ENCODE assay signal across 1 cellular context in the genomic region with DNA sequence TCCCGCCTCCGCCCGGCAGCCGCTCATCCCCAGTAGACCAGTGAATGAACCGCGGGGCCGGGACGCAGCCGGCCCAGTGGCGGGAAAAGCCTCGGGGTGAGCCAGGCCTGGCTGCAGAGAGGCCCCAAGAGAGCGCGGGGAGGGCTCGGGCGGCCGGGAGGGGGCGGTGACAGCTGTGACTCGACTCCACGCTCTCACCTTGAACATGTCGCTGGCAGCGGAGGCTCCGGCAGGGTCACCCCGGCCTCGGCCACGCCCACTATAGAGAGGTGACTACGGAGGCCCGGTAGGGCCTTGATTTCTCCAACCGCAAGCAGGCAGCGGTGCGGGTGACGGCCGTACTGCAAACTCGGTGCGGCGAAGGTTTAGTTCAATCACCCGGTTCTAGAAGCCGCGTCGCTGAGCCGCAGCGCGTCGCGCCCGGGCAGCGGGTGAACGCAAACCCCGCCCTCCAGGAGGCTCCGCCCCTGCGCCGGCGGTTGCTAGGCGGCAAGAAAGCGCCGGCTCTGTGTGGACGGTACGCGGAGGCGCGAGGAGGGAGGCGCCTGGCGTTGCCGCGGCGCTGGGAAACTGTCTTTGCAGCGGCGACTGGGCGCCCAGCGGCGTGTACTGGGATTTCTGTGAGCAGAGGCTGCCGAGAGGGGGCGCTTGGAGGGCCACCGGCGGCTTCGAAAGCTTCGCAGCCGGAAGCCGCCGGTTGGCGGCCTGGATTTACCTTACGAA.
TF ChIP-seq lines count a peak whose summit lies in the region.

Gene APOO (minus strand): TSS at position 443 of the 723 bp plus-strand sequence. CDS start 236 bp downstream, at position 207.
A gene with protein sequence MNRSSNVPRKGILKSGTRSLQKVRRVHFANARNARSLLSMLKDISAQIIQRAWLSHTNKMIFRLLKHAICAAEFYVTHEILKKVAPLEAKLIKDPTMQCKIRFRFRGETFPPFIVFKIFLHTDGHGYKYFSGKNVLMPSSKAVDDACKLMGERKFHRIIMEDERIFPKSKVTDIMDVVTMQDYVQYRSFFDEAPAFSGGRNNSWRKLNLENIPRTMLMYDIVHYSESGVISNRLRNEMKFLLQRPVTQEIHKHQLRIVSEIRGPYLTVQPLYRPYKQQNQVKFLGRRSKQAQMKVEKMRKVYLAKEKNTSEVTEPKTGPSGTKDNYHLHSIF (plus strand): TSS at position 511 of the 723 bp plus-strand sequence. CDS start 2,297 bp downstream, outside the sequence.

TF ChIP-seq in HepG2, 621 proteins besides CTCF, POLR2A, EP300 and RAD21 (continued from another document and continues in another):
- TF ChIP-seq, protein P1, sequence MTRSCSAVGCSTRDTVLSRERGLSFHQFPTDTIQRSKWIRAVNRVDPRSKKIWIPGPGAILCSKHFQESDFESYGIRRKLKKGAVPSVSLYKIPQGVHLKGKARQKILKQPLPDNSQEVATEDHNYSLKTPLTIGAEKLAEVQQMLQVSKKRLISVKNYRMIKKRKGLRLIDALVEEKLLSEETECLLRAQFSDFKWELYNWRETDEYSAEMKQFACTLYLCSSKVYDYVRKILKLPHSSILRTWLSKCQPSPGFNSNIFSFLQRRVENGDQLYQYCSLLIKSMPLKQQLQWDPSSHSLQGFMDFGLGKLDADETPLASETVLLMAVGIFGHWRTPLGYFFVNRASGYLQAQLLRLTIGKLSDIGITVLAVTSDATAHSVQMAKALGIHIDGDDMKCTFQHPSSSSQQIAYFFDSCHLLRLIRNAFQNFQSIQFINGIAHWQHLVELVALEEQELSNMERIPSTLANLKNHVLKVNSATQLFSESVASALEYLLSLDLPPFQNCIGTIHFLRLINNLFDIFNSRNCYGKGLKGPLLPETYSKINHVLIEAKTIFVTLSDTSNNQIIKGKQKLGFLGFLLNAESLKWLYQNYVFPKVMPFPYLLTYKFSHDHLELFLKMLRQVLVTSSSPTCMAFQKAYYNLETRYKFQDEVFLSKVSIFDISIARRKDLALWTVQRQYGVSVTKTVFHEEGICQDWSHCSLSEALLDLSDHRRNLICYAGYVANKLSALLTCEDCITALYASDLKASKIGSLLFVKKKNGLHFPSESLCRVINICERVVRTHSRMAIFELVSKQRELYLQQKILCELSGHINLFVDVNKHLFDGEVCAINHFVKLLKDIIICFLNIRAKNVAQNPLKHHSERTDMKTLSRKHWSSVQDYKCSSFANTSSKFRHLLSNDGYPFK (CRISPR knock-in tag; IDR thresholded peaks at IDR 0.05; ENCODE audit: borderline replicate concordance) = peak; percentile 61; the same call in 1 of the 2 replicates
- TF ChIP-seq, protein P2, sequence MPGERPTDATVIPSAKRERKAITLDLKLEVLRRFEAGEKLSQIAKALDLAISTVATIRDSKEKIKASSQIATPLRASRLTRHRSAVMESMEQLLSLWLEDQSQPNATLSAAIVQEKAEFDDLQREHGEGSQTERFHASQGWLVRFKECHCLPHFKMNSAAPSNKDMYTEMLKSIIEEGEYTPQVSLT (CRISPR knock-in tag; IDR thresholded peaks at IDR 0.05; ENCODE audit: borderline replicate concordance, low read depth) = no peak
- TF ChIP-seq ZNF740 (CRISPR knock-in tag; IDR thresholded peaks at IDR 0.05) = no peak
- 0 out of 2 replicates have a peak, but pooled peaks have one; percentile 21 for TF ChIP-seq TARDBP (CRISPR knock-in tag; IDR thresholded peaks at IDR 0.05)
- TF ChIP-seq ZNF674 (CRISPR knock-in tag; IDR thresholded peaks at IDR 0.05; ENCODE audit: low read depth) = no peak
- TF ChIP-seq MYNN (CRISPR knock-in tag; IDR thresholded peaks at IDR 0.05; ENCODE audit: low read depth) = no peak
- TF ChIP-seq, protein P3, sequence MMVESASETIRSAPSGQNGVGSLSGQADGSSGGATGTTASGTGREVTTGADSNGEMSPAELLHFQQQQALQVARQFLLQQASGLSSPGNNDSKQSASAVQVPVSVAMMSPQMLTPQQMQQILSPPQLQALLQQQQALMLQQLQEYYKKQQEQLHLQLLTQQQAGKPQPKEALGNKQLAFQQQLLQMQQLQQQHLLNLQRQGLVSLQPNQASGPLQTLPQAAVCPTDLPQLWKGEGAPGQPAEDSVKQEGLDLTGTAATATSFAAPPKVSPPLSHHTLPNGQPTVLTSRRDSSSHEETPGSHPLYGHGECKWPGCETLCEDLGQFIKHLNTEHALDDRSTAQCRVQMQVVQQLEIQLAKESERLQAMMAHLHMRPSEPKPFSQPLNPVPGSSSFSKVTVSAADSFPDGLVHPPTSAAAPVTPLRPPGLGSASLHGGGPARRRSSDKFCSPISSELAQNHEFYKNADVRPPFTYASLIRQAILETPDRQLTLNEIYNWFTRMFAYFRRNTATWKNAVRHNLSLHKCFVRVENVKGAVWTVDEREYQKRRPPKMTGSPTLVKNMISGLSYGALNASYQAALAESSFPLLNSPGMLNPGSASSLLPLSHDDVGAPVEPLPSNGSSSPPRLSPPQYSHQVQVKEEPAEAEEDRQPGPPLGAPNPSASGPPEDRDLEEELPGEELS (CRISPR knock-in tag; IDR thresholded peaks at IDR 0.05) = no peak; the same call in 1 of the 2 replicates
- 0 out of 2 replicates have a peak, but pooled peaks have one; percentile 45 for TF ChIP-seq ZBTB4 (CRISPR knock-in tag; IDR thresholded peaks at IDR 0.05; ENCODE audit: borderline replicate concordance)
- TF ChIP-seq ZZZ3 (CRISPR knock-in tag; IDR thresholded peaks at IDR 0.05; ENCODE audit: borderline replicate concordance) = no peak
- TF ChIP-seq ZNF747 (CRISPR knock-in tag; IDR thresholded peaks at IDR 0.05; ENCODE audit: borderline replicate concordance) = no peak; the same call in 1 of the 2 replicates
- no peak for TF ChIP-seq ZNF3 (CRISPR knock-in tag; IDR thresholded peaks at IDR 0.05)
- no peak; the same call in 1 of the 2 replicates for TF ChIP-seq FOXA3 (CRISPR knock-in tag; IDR thresholded peaks at IDR 0.05)
- TF ChIP-seq SATB2 (CRISPR knock-in tag; IDR thresholded peaks at IDR 0.05) = no peak
- peak; percentile 15 for TF ChIP-seq AGO2 (optimal IDR thresholded peaks at IDR 0.05; ENCODE audit: low read depth, low read length)
- no peak for TF ChIP-seq HMGXB3 (CRISPR knock-in tag; IDR thresholded peaks at IDR 0.05; ENCODE audit: borderline replicate concordance)
- peak; percentile 85 for TF ChIP-seq ZNF501 (CRISPR knock-in tag; IDR thresholded peaks at IDR 0.05)
- no peak for TF ChIP-seq ZNF530 (CRISPR knock-in tag; IDR thresholded peaks at IDR 0.05; ENCODE audit: low read depth)
- no peak for TF ChIP-seq ZFP37 (CRISPR knock-in tag; IDR thresholded peaks at IDR 0.05; ENCODE audit: borderline replicate concordance)
- TF ChIP-seq SMC3 (IDR thresholded peaks at IDR 0.05; ENCODE audit: low read length) = no peak
- no peak for TF ChIP-seq ZNF709 (CRISPR knock-in tag; IDR thresholded peaks at IDR 0.05)
- no peak for TF ChIP-seq HES4 (CRISPR knock-in tag; IDR thresholded peaks at IDR 0.05; ENCODE audit: borderline replicate concordance)
- no peak for TF ChIP-seq SMAD9 (CRISPR knock-in tag; IDR thresholded peaks at IDR 0.05)
- TF ChIP-seq PAX8 (CRISPR knock-in tag; IDR thresholded peaks at IDR 0.05; ENCODE audit: borderline replicate concordance) = no peak
- no peak for TF ChIP-seq NFYC (CRISPR knock-in tag; IDR thresholded peaks at IDR 0.05)
- TF ChIP-seq STAT6 (CRISPR knock-in tag; IDR thresholded peaks at IDR 0.05; ENCODE audit: borderline replicate concordance) = no peak; the same call in 1 of the 2 replicates
- TF ChIP-seq DMAP1 (CRISPR knock-in tag; IDR thresholded peaks at IDR 0.05) = no peak
- no peak for TF ChIP-seq FLYWCH1 (CRISPR knock-in tag; IDR thresholded peaks at IDR 0.05)
- TF ChIP-seq FOXO1 (CRISPR knock-in tag; IDR thresholded peaks at IDR 0.05) = no peak
- no peak for TF ChIP-seq DBP (CRISPR knock-in tag; IDR thresholded peaks at IDR 0.05; ENCODE audit: not compliant biosample characterization)
- no peak for TF ChIP-seq ARID2 (CRISPR knock-in tag; IDR thresholded peaks at IDR 0.05; ENCODE audit: borderline replicate concordance)
- peak; percentile 27; the same call in 1 of the 2 replicates for TF ChIP-seq ZBTB20 (CRISPR knock-in tag; IDR thresholded peaks at IDR 0.05; ENCODE audit: borderline replicate concordance, low read depth)
- no peak for TF ChIP-seq ZNF138 (CRISPR knock-in tag; IDR thresholded peaks at IDR 0.05; ENCODE audit: low read depth)
- no peak for TF ChIP-seq ZNF143 (CRISPR knock-in tag; IDR thresholded peaks at IDR 0.05)
- TF ChIP-seq ZNF383 (CRISPR knock-in tag; IDR thresholded peaks at IDR 0.05; ENCODE audit: borderline replicate concordance) = no peak
- TF ChIP-seq ZFYVE20 (CRISPR knock-in tag; IDR thresholded peaks at IDR 0.05; ENCODE audit: borderline replicate concordance, low read depth) = no peak
- no peak for TF ChIP-seq ZNF256 (CRISPR knock-in tag; conservative IDR thresholded peaks at IDR 0.05)
